13 cellular contexts compared by ENCODE assay signal in the genomic region with DNA sequence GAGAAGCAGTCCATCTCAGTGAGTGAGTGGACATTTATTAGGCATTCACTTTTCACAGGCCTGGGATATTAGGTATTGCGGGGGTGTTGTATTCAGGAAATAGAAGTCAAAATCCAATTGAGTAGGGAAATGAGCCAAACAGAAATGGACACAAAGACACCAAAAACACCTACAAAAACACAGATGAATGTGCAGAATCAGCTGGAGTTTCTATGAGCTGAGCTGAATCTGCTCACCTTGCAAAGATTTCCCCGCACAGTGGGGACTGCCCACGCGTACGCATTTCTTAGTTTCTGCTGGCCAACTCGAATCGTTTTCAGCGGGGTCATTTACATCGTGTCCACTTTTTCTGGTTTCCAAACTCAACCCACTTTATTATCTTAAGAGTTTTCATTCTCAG.
DNase-seq lines count a peak whose midpoint lies in the region; ATAC-seq and TF ChIP-seq lines count a peak whose summit lies in the region.
"Had no signal": no experiment of that assay in that cellular context is flagged by ENCODE, and none has a peak within 500 bp of the region (broad histone marks: within the 10 kb centered on the region; RNA-seq: fewer than 3 reads in every experiment).

No MANE protein-coding gene starts in this region.

- H4K20me1 ChIP-seq in SU-DHL-6 (ENCODE audit: low read depth, low read length), result no peaks in the 10 kb centered on the region; the same call in 1 of the 2 replicates

- H3K27ac Mint-ChIP-seq in chondrocyte (ENCODE audit: unreplicated experiment), result peak overlapping the region; percentile 6
- H3K27ac Mint-ChIP-seq in stimulated activated naive CD8-positive, alpha-beta T cell treated with anti-CD3 and anti-CD28 coated beads, Interleukin-15, amount 100 ng/mL, for 72 hours, result peak overlapping the region; percentile 97 to 98

- no peak overlapping the region for H3K4me3 Mint-ChIP-seq in chondrocyte (ENCODE audit: unreplicated experiment)
- peak overlapping the region; percentile 72 to 90 for H3K4me3 Mint-ChIP-seq in stimulated activated naive CD8-positive, alpha-beta T cell treated with anti-CD3 and anti-CD28 coated beads, Interleukin-15, amount 100 ng/mL, for 72 hours

- H3K36me3 ChIP-seq in SU-DHL-6 (ENCODE audit: low read length), result no peaks in the 10 kb centered on the region
- H3K36me3 ChIP-seq in HAP-1 (replicated peaks), result no peaks in the 10 kb centered on the region
- H3K36me3 ChIP-seq in MG63, result no peaks in the 10 kb centered on the region
- H3K36me3 ChIP-seq: right atrium auricular region had no signal

- no peak for ATAC-seq in stimulated activated naive CD8-positive, alpha-beta T cell treated with anti-CD3 and anti-CD28 coated beads, Interleukin-15, amount 100 ng/mL, for 72 hours

- H3K9me3 Mint-ChIP-seq in chondrocyte (ENCODE audit: low read depth), result no peaks in the 10 kb centered on the region
- H3K9me3 Mint-ChIP-seq in stimulated activated naive CD8-positive, alpha-beta T cell treated with anti-CD3 and anti-CD28 coated beads, Interleukin-15, amount 100 ng/mL, for 72 hours, result peaks cover 0 to 4% of the 10 kb centered on the region in 2 donors

- peaks cover 61% of the 10 kb centered on the region for H3K79me2 ChIP-seq in SU-DHL-6 (ENCODE audit: insufficient read depth, low read length)

- H3K27ac ChIP-seq in SU-DHL-6 (ENCODE audit: low read depth, low read length), result peak overlapping the region; percentile 92
- H3K27ac ChIP-seq: right atrium auricular region had no signal

- no peak overlapping the region for H2AFZ ChIP-seq in SU-DHL-6 (ENCODE audit: low read depth, low read length, severe bottlenecking)

- TF ChIP-seq CTCF in SU-DHL-6 (IDR thresholded peaks at IDR 0.05; ENCODE audit: insufficient read depth, low read length, poor library complexity, severe bottlenecking) (no peak), chondrocyte (IDR thresholded peaks at IDR 0.05) (no peak)

- H3K9me3 ChIP-seq in SU-DHL-6 (ENCODE audit: insufficient read depth, low read length) (no peaks in the 10 kb centered on the region), HAP-1 (no peaks in the 10 kb centered on the region), MG63 (no peaks in the 10 kb centered on the region)
- H3K9me3 ChIP-seq: right atrium auricular region had no signal

- H3K4me3 ChIP-seq in SU-DHL-6 (ENCODE audit: insufficient read depth, low read length, poor library complexity, severe bottlenecking), result peak overlapping the region; percentile 5
- no peak overlapping the region for H3K4me3 ChIP-seq in HAP-1
- H3K4me3 ChIP-seq in MG63, result no peak overlapping the region
- H3K4me3 ChIP-seq: right atrium auricular region had no signal

- peak overlapping the region; percentile 75 for H3K4me2 ChIP-seq in SU-DHL-6 (ENCODE audit: low read depth, low read length, poor library complexity, severe bottlenecking)

- H3F3A ChIP-seq in SU-DHL-6 (ENCODE audit: insufficient read depth), result peaks cover 89% of the 10 kb centered on the region

- H3K4me1 ChIP-seq in HAP-1, result peaks cover 9% of the 10 kb centered on the region

- in situ Hi-C loops in HAP-1 (cut with MboI; ENCODE audit: low sequenced_read_pairs), result no loop called here

- peaks cover 2% of the 10 kb centered on the region for H3K27me3 Mint-ChIP-seq in chondrocyte (ENCODE audit: low read depth)
- H3K27me3 Mint-ChIP-seq in stimulated activated naive CD8-positive, alpha-beta T cell treated with anti-CD3 and anti-CD28 coated beads, Interleukin-15, amount 100 ng/mL, for 72 hours, result no peaks in the 10 kb centered on the region

- H3K4me1 Mint-ChIP-seq in chondrocyte (ENCODE audit: low read depth), result peaks cover 67% of the 10 kb centered on the region
- peaks cover 99% of the 10 kb centered on the region for H3K4me1 Mint-ChIP-seq in stimulated activated naive CD8-positive, alpha-beta T cell treated with anti-CD3 and anti-CD28 coated beads, Interleukin-15, amount 100 ng/mL, for 72 hours

- H3K36me3 Mint-ChIP-seq in chondrocyte (ENCODE audit: low read depth), result no peaks in the 10 kb centered on the region

- DNase-seq in activated effector memory CD4-positive, alpha-beta T cell treated with anti-CD3 and anti-CD28 coated beads, Interleukin-2, amount 50 U/mL, for 16 hours, result peak; percentile 80
- DNase-seq in activated effector memory CD4-positive, alpha-beta T cell treated with Interleukin-2 at 50 U/mL for 16 hours, result no peak
- DNase-seq in chondrocyte (ENCODE audit: low spot score) (no peak), HAP-1 (ENCODE audit: low spot score in 2 of 2) (no peak), MG63 (no peak), activated gamma-delta T cell (lab: John Stamatoyannopoulos, UW) (no peak)
- DNase-seq in stimulated activated naive CD8-positive, alpha-beta T cell treated with anti-CD3 and anti-CD28 coated beads, Interleukin-15, amount 100 ng/mL, for 72 hours, result peak; percentile 41 to 68
- DNase-seq: EL; midbrain; NCI-H1436 treated with DMSO at 0.1 percent for 48 hours; NK-92 treated with Interleukin-12 subunit alpha and Interleukin-12 subunit beta, amount 100 ng/mL, for 24 hours had no signal

- H3K9ac ChIP-seq in SU-DHL-6 (ENCODE audit: low read length), result peak overlapping the region; percentile 67

- H3K27me3 ChIP-seq in SU-DHL-6 (ENCODE audit: low read length) (no peaks in the 10 kb centered on the region), HAP-1 (ENCODE audit: low read depth) (no peaks in the 10 kb centered on the region), MG63 (no peaks in the 10 kb centered on the region)
- H3K27me3 ChIP-seq: right atrium auricular region had no signal

- no peaks in the 10 kb centered on the region for H3K9me2 ChIP-seq in SU-DHL-6 (replicated peaks; ENCODE audit: insufficient read depth, low read length)

Comparison
In these comparisons a context has a peak if more than half of its experiments do, and no peak if none do; other contexts are left out.
1. DNase-seq: peak in activated effector memory CD4-positive, alpha-beta T cell treated with anti-CD3 and anti-CD28 coated beads, Interleukin-2, amount 50 U/mL, for 16 hours (single experiment) and stimulated activated naive CD8-positive, alpha-beta T cell treated with anti-CD3 and anti-CD28 coated beads, Interleukin-15, amount 100 ng/mL, for 72 hours (2 of 2); none in activated effector memory CD4-positive, alpha-beta T cell treated with Interleukin-2 at 50 U/mL for 16 hours (single experiment), chondrocyte (single experiment), HAP-1 (0 of 2), MG63 (single experiment) and activated gamma-delta T cell (single experiment).